In the genomic region with DNA sequence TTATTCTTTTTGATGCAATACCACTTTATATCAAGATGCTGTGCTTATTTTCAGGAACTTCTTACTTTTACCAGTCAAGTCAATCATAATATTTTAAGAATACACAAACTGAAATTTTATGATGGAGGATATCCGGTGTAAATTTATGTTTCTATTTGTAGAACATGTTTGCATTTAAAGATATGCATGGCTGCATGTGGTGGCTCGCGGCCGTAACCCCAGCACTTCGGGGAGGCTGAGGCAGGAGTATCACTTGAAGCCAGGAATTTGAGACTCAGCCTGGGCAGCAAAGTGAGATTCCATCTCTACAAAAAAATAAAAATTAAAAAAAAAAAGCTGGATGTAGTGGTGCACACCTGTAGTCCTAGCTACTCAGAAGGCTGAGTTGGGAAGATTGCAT, we compare ENCODE assay signal across 25 cellular contexts.
A peak's percentile ranks its signal among the peaks of the same experiment; 100 is the strongest.
DNase-seq lines count a peak whose midpoint lies in the region; ATAC-seq and TF ChIP-seq lines count a peak whose summit lies in the region.
"Had no signal": no experiment of that assay in that cellular context is flagged by ENCODE, and none has a peak within 500 bp of the region (broad histone marks: within the 10 kb centered on the region; RNA-seq: fewer than 3 reads in every experiment).

No MANE protein-coding gene starts in this region.

- intact Hi-C loops in activated B cell treated with CpG ODN at 0.5 μM for 24 hours (cut with micrococcal nuclease) (loop anchor here (10.0 kb wide), 1 partner anchor 432 kb away; no protein-coding TSS in a partner anchor), lower lobe of right lung (cut with DNase I) (no loop called here)

- H3K4me3 ChIP-seq in GM06990 (replicated peaks; ENCODE audit: low read depth, low read length) (no peak overlapping the region), lower lobe of right lung (no peak overlapping the region)
- H3K4me3 ChIP-seq: MG63, PC-9, SJCRH30 had no signal

- DNase-seq in GM06990 (ENCODE audit: extremely low read depth, insufficient read length) = peak; percentile 22
- DNase-seq in activated B cell treated with CpG ODN at 0.5 μM for 24 hours = no peak
- DNase-seq in NCI-H526 treated with DMSO at 0.1 percent for 48 hours (lab: John Stamatoyannopoulos, UW) = no peak
- DNase-seq in lower lobe of right lung = no peak
- no peak for DNase-seq in activated naive CD4-positive, alpha-beta T cell treated with Interleukin-2 at 50 U/mL for 16 hours
- DNase-seq: BE2C; CD4-positive, CD25-positive, alpha-beta regulatory T cell; HCEC 1CT; KBM-7; MG63; NCI-H1105 treated with DMSO at 0.1 percent for 48 hours; NCI-H146; NCI-H1930; NCI-H2107; NCI-H524; NCI-H774; NK-92 treated with Interleukin-12 subunit alpha and Interleukin-12 subunit beta, amount 100 ng/mL, for 24 hours; PC-9; SJCRH30; T-helper 17 cell had no signal

- CTCF ChIA-PET in activated B cell treated with CpG ODN at 0.5 μM for 24 hours (lab: Charles Lee) = interaction anchor here (1.0 kb wide), 1 partner anchor 745 kb away, joined by 4 read pairs; no protein-coding TSS in a partner anchor

- no peak overlapping the region for H3K27ac Mint-ChIP-seq in activated B cell treated with CpG ODN at 0.5 μM for 24 hours
- H3K27ac Mint-ChIP-seq: CD4-positive, CD25-positive, alpha-beta regulatory T cell; T-helper 17 cell had no signal

- H3K4me1 Mint-ChIP-seq in activated B cell treated with CpG ODN at 0.5 μM for 24 hours = peaks cover 56% of the 10 kb centered on the region

- H3K4me1 ChIP-seq in lower lobe of right lung = peaks cover 5% of the 10 kb centered on the region
- H3K4me1 ChIP-seq: BE2C, SJCRH30 had no signal

- ATAC-seq in HG02852 (IDR thresholded peaks at IDR 0.05; ENCODE audit: unreplicated experiment) (peak; percentile 58), activated B cell treated with CpG ODN at 0.5 μM for 24 hours (ENCODE audit: low read depth) (no peak), lower lobe of right lung (no peak), HG02623 (IDR thresholded peaks at IDR 0.05; ENCODE audit: unreplicated experiment) (no peak)
- ATAC-seq: HepG2, Right ventricle myocardium inferior, SK-N-SH treated with all-trans-retinoic acid at 6 μM for 48 hours, T-helper 17 cell had no signal

- peaks cover 3% of the 10 kb centered on the region for H3K27me3 Mint-ChIP-seq in activated B cell treated with CpG ODN at 0.5 μM for 24 hours

- POLR2A ChIA-PET in activated B cell treated with CpG ODN at 0.5 μM for 24 hours (lab: Charles Lee) = no interaction called here

- H3K36me3 Mint-ChIP-seq in activated B cell treated with CpG ODN at 0.5 μM for 24 hours (ENCODE audit: low read depth) = no peaks in the 10 kb centered on the region
- H3K36me3 Mint-ChIP-seq: CD4-positive, CD25-positive, alpha-beta regulatory T cell had no signal

- no peaks in the 10 kb centered on the region for H3K36me3 ChIP-seq in GM06990 (ENCODE audit: control insufficient read depth, insufficient read depth, low read length)
- no peaks in the 10 kb centered on the region for H3K36me3 ChIP-seq in lower lobe of right lung
- H3K36me3 ChIP-seq: BE2C, MG63, SJCRH30 had no signal

- TF ChIP-seq CTCF in GM06990 (IDR thresholded peaks at IDR 0.05; ENCODE audit: insufficient read depth, low read length, poor library complexity, severe bottlenecking) (no peak), activated B cell treated with CpG ODN at 0.5 μM for 24 hours (IDR thresholded peaks at IDR 0.05) (no peak), lower lobe of right lung (IDR thresholded peaks at IDR 0.05) (no peak)

- peak overlapping the region; percentile 41 for H3K4me3 Mint-ChIP-seq in activated B cell treated with CpG ODN at 0.5 μM for 24 hours
- H3K4me3 Mint-ChIP-seq: CD4-positive, CD25-positive, alpha-beta regulatory T cell; T-helper 17 cell had no signal

- no peaks in the 10 kb centered on the region for H3K9me3 ChIP-seq in lower lobe of right lung
- H3K9me3 ChIP-seq: BE2C, MG63, SJCRH30 had no signal

- no peaks in the 10 kb centered on the region for H3K9me3 Mint-ChIP-seq in activated B cell treated with CpG ODN at 0.5 μM for 24 hours

- H3K27me3 ChIP-seq in GM06990 (replicated peaks; ENCODE audit: control insufficient read depth, insufficient read depth, low read length) (no peaks in the 10 kb centered on the region), lower lobe of right lung (ENCODE audit: low read depth) (no peaks in the 10 kb centered on the region)
- H3K27me3 ChIP-seq: BE2C, MG63 had no signal

- H3K27ac ChIP-seq in lower lobe of right lung = no peak overlapping the region
- H3K27ac ChIP-seq: PC-9, SJCRH30 had no signal
